In genomic region chr9:97714435-97714834, GRCh38 we compare ENCODE assay signal across 12 cellular contexts. TPM values are rescaled to one million over a fixed set of nuclear protein-coding genes. Genes with fewer than 3 reads are reported as not detected.
DNase-seq lines count a peak whose midpoint lies in the region; ATAC-seq, FAIRE-seq and TF ChIP-seq lines count a peak whose summit lies in the region.
"Had no signal": no experiment of that assay in that cellular context is flagged by ENCODE, and none has a peak within 500 bp of the region (broad histone marks: within the 10 kb centered on the region; RNA-seq: fewer than 3 reads in every experiment).

No MANE protein-coding gene starts in this region.

- ATAC-seq in HG02970 (IDR thresholded peaks at IDR 0.05; ENCODE audit: low FRiP score, unreplicated experiment) (no peak), GM21390 (IDR thresholded peaks at IDR 0.05; ENCODE audit: unreplicated experiment) (no peak)

- BruUV-seq in PC-9 (replicated peaks; lab: Mats Ljungman, UMichigan), result no TSS peak

- TF ChIP-seq CTCF in PC-9 (conservative IDR thresholded peaks at IDR 0.05), result no peak
- no peak for TF ChIP-seq CTCF in esophagus muscularis mucosa (IDR thresholded peaks at IDR 0.05)
- TF ChIP-seq CTCF in coronary artery (IDR thresholded peaks at IDR 0.05), result no peak

- peaks cover 17% of the 10 kb centered on the region for H3F3A ChIP-seq in PC-9 (ENCODE audit: insufficient read depth, low read depth)

- peaks cover 30% of the 10 kb centered on the region for H3K4me1 Mint-ChIP-seq in activated naive CD8-positive, alpha-beta T cell (ENCODE audit: low read depth)
- peaks cover 28% of the 10 kb centered on the region for H3K4me1 Mint-ChIP-seq in activated naive CD8-positive, alpha-beta T cell treated with anti-CD3 and anti-CD28 coated beads for 36 hours

- WGBS in esophagus muscularis mucosa, result 49% methylated on average over 3 of the region's 3 CpGs

- H3K36me3 ChIP-seq in PC-9 (ENCODE audit: low read depth) (no peaks in the 10 kb centered on the region), esophagus muscularis mucosa (no peaks in the 10 kb centered on the region)
- H3K36me3 ChIP-seq: neutrophil, uterus had no signal

- DNase-seq in activated naive CD8-positive, alpha-beta T cell treated with anti-CD3 and anti-CD28 coated beads for 36 hours, result no peak
- DNase-seq in PC-9 (peak; percentile 92 to 99), esophagus muscularis mucosa (ENCODE audit: extremely low spot score) (peak; percentile 62), urothelium cell line (ENCODE audit: low spot score) (peak; percentile 73), coronary artery (ENCODE audit: low spot score) (no peak)
- DNase-seq: activated T-cell treated with anti-CD3 and anti-CD28 coated beads, Interleukin-2, amount 50 U/mL, for 4 hours; uterus had no signal

- H3K36me3 Mint-ChIP-seq in activated naive CD8-positive, alpha-beta T cell, result no peaks in the 10 kb centered on the region
- H3K36me3 Mint-ChIP-seq in activated naive CD8-positive, alpha-beta T cell treated with anti-CD3 and anti-CD28 coated beads for 36 hours, result no peaks in the 10 kb centered on the region

- H3K27me3 Mint-ChIP-seq in activated naive CD8-positive, alpha-beta T cell, result peaks cover 4% of the 10 kb centered on the region
- H3K27me3 Mint-ChIP-seq in activated naive CD8-positive, alpha-beta T cell treated with anti-CD3 and anti-CD28 coated beads for 36 hours, result peaks cover 9% of the 10 kb centered on the region

- intact Hi-C loops in PC-9 (cut with micrococcal nuclease; ENCODE audit: unreplicated experiment) (loop anchor here (1.0 to 10.0 kb wide), 10 partner anchors 27 to 540 kb away; partner anchors contain the start of genes ANP32B and TBC1D2), esophagus muscularis mucosa (cut with DNase I) (no loop called here)

- peak overlapping the region; percentile 61 for H3K4me2 ChIP-seq in PC-9

- H3K9me3 ChIP-seq in PC-9 (ENCODE audit: insufficient read depth, low read depth) (no peaks in the 10 kb centered on the region), esophagus muscularis mucosa (no peaks in the 10 kb centered on the region)
- H3K9me3 ChIP-seq: neutrophil, uterus had no signal

- no peaks in the 10 kb centered on the region for H3K79me2 ChIP-seq in PC-9 (ENCODE audit: low read depth)

- FAIRE-seq in urothelium cell line (lab: Jason Lieb, UNC), result no peak

- CTCF ChIA-PET in PC-9 (lab: Charles Lee), result interaction anchor here (0.7 kb wide), 1 partner anchor 139 kb away, joined by 5 read pairs; no protein-coding TSS in a partner anchor

- POLR2A ChIA-PET in PC-9 (lab: Charles Lee; ENCODE audit: unreplicated experiment), result interaction anchor here (0.6 to 1.3 kb wide), 10 partner anchors 10 to 478 kb away, joined by 3 to 14 read pairs (median 6); partner anchors contain the start of gene CORO2A

- H4K20me1 ChIP-seq in PC-9 (ENCODE audit: insufficient read depth), result no peaks in the 10 kb centered on the region

- H3K27ac ChIP-seq in PC-9 (peak overlapping the region; percentile 89), esophagus muscularis mucosa (replicated peaks in 1 of 4) (no peak overlapping the region), coronary artery (no peak overlapping the region)
- H3K27ac ChIP-seq: neutrophil, uterus had no signal

- H3K4me3 ChIP-seq in PC-9 (no peak overlapping the region), esophagus muscularis mucosa (no peak overlapping the region), coronary artery (no peak overlapping the region)
- H3K4me3 ChIP-seq: uterus had no signal

- TF ChIP-seq EP300 in esophagus muscularis mucosa (IDR thresholded peaks at IDR 0.05), result no peak

- H3K27me3 ChIP-seq in PC-9 (ENCODE audit: insufficient read depth, low read depth) (no peaks in the 10 kb centered on the region), esophagus muscularis mucosa (peaks cover 0 to 14% (median 0%) of the 10 kb centered on the region in 4 donors)
- H3K27me3 ChIP-seq: uterus had no signal

- H2AFZ ChIP-seq in PC-9, result no peak overlapping the region

- H3K9me2 ChIP-seq in PC-9 (ENCODE audit: insufficient read depth), result no peaks in the 10 kb centered on the region

- H3K9me3 Mint-ChIP-seq in activated naive CD8-positive, alpha-beta T cell (ENCODE audit: low read depth), result no peaks in the 10 kb centered on the region
- no peaks in the 10 kb centered on the region for H3K9me3 Mint-ChIP-seq in activated naive CD8-positive, alpha-beta T cell treated with anti-CD3 and anti-CD28 coated beads for 36 hours
- H3K9me3 Mint-ChIP-seq: activated T-cell treated with anti-CD3 and anti-CD28 coated beads, Interleukin-2, amount 50 U/mL, for 4 hours; dendritic cell treated with granulocyte-macrophage colony-stimulating factor and Interleukin-4, amounts not matched to agents 40 ng/mL and 50 ng/mL, for 4 days had no signal

- no peak overlapping the region for H3K27ac Mint-ChIP-seq in activated naive CD8-positive, alpha-beta T cell
- no peak overlapping the region for H3K27ac Mint-ChIP-seq in activated naive CD8-positive, alpha-beta T cell treated with anti-CD3 and anti-CD28 coated beads for 36 hours
- H3K27ac Mint-ChIP-seq: dendritic cell treated with granulocyte-macrophage colony-stimulating factor and Interleukin-4, amounts not matched to agents 40 ng/mL and 50 ng/mL, for 4 days had no signal

- no peak for TF ChIP-seq POLR2A in esophagus muscularis mucosa (IDR thresholded peaks at IDR 0.05; ENCODE audit: low read depth)

- H3K4me3 Mint-ChIP-seq in activated naive CD8-positive, alpha-beta T cell, result peak overlapping the region; percentile 27
- H3K4me3 Mint-ChIP-seq in activated naive CD8-positive, alpha-beta T cell treated with anti-CD3 and anti-CD28 coated beads for 36 hours, result no peak overlapping the region
- H3K4me3 Mint-ChIP-seq: activated T-cell treated with anti-CD3 and anti-CD28 coated beads, Interleukin-2, amount 50 U/mL, for 4 hours; dendritic cell treated with granulocyte-macrophage colony-stimulating factor and Interleukin-4, amounts not matched to agents 40 ng/mL and 50 ng/mL, for 4 days had no signal

- peaks cover 40% of the 10 kb centered on the region for H3K4me1 ChIP-seq in PC-9 (replicated peaks; ENCODE audit: insufficient read depth)
- peaks cover 0 to 11% (median 4%) of the 10 kb centered on the region in 4 donors for H3K4me1 ChIP-seq in esophagus muscularis mucosa
- H3K4me1 ChIP-seq: uterus had no signal

RNA-seq across cellular contexts. Expression of gene XPA, which starts 17.3 kb away (rescaled TPM):
- total RNA-seq in activated naive CD8-positive, alpha-beta T cell treated with anti-CD3 and anti-CD28 coated beads for 36 hours, result 10 to 100 TPM; 12.6 to 14.4 TPM
- total RNA-seq in PC-9 (2021) (11.6 and 17.4 TPM in 2 replicates), esophagus muscularis mucosa (10 to 100 TPM; 21.2 to 27.1 (median 22.9) TPM)

Comparison
In these comparisons a context has a peak if more than half of its experiments do, and no peak if none do; other contexts are left out.
1. DNase-seq: peak in PC-9 (2 of 2), esophagus muscularis mucosa (single experiment) and urothelium cell line (single experiment); none in activated naive CD8-positive, alpha-beta T cell treated with anti-CD3 and anti-CD28 coated beads for 36 hours (single experiment) and coronary artery (single experiment).